Comparison of ENCODE assay signal across 8 cellular contexts in the genomic region with DNA sequence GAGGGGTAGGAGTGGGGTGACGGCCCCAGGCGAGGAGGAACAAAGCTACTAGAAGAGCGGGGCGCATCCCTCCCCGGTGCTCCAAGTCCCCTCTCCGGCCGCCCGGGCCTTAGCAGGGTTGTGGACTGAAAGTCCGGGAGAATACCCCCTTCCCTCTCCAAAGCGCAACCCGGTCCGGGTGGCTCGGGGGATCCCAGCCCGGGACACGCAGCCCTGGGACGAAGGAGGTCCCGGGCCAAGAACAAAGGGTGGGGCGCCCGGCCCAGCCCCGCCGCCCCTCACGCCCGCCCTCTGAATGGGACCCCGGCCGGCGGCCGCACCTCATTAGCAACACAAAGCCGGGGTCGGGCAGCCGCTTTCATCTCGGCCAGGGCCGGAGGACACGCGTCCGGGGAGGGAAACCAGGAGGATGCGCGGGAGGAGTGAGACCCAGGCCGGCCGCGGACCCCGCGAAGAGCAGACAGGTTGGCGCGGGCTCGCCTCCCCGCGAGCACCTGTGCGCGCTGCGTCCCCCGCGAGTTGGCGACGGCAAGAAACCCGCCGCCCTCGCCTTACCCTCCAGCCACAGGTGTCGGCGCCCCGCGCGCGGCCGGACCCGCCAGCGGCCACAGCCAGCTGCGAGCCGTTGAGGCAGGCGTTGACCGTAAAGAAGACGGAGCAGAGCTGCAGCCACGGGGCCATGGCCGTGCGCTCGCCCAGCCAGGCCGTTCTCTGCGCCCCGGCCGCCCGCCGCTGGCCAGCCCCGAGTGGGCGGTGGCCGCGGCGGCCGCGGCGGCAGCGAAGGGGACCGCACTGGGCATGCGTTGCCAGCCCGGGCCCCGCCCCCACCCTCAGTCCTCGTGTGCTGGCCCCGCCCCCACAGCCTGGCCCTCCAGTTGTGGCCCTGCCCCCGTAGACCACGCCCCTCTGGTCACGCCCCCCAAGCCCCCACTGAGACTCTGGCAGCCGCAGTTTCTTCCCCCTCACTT. TPM values are rescaled to one million over a fixed set of nuclear protein-coding genes. Genes with fewer than 3 reads are reported as not detected.
DNase-seq lines count a peak whose midpoint lies in the region; ATAC-seq, FAIRE-seq and TF ChIP-seq lines count a peak whose summit lies in the region.

Gene IL17RD, minus strand, starts transcription at position 748 of the 968 bp plus-strand sequence. Its CDS starts 67 bp downstream, at position 681.

- H3K9me3 ChIP-seq in endothelial cell of umbilical vein (replicated peaks; ENCODE audit: control insufficient read depth, insufficient read depth, low read length): no peaks in the 10 kb centered on the region

- no peaks in the 10 kb centered on the region for H3K36me3 ChIP-seq in endothelial cell of umbilical vein (ENCODE audit: control insufficient read depth in 2 of 2, extremely low read depth in 1 of 2, insufficient read depth in 2 of 2, low read length in 2 of 2)

- H3K4me2 ChIP-seq in endothelial cell of umbilical vein (ENCODE audit: insufficient read depth, low read length): peak within 1 kb of the TSS; percentile 26

- dilution Hi-C loops in endothelial cell of umbilical vein (cut with MboI; ENCODE audit: extremely low pct_ligation_motif_present, low sequenced_read_pairs): no loop called here

- no peaks in the 10 kb centered on the region for H4K20me1 ChIP-seq in endothelial cell of umbilical vein (replicated peaks; ENCODE audit: control insufficient read depth, extremely low read depth, insufficient read depth, low read length)

- peaks cover 3% of the 10 kb centered on the region for H3K4me1 ChIP-seq in endothelial cell of umbilical vein (ENCODE audit: control insufficient read depth, extremely low read depth, insufficient read depth, low read length)

- H3K36me3 Mint-ChIP-seq in activated CD4-positive, alpha-beta memory T cell treated with anti-CD3 and anti-CD28 coated beads for 36 hours: no peaks in the 10 kb centered on the region
- no peaks in the 10 kb centered on the region for H3K36me3 Mint-ChIP-seq in mesothelial cell of epicardium

- TF ChIP-seq POLR2A in endothelial cell of umbilical vein (IDR thresholded peaks at IDR 0.05; ENCODE audit: low read depth, low read length): no peak

- no peak for ATAC-seq in HG03460 (IDR thresholded peaks at IDR 0.05; ENCODE audit: unreplicated experiment)

- TF ChIP-seq CTCF in endothelial cell of umbilical vein (IDR thresholded peaks at IDR 0.05; ENCODE audit: extremely low read depth in 1 of 2, insufficient read depth in 1 of 2, low read depth in 1 of 2, low read length in 2 of 2): no peak
- no peak for TF ChIP-seq CTCF in mesothelial cell of epicardium (IDR thresholded peaks at IDR 0.05; ENCODE audit: unreplicated experiment)

- CTCF ChIA-PET in activated CD4-positive, alpha-beta memory T cell treated with anti-CD3 and anti-CD28 coated beads for 36 hours (lab: Charles Lee): interaction anchor here (0.6 kb wide), 1 partner anchor 68 kb away, joined by 3 read pairs; no protein-coding TSS in a partner anchor
- CTCF ChIA-PET in endothelial cell of umbilical vein (lab: Charles Lee): interaction anchor here (0.6 to 0.9 kb wide), 3 partner anchors 29 to 170 kb away, joined by 3 to 4 read pairs (median 3); no protein-coding TSS in a partner anchor

- H3K27me3 Mint-ChIP-seq in activated CD4-positive, alpha-beta memory T cell treated with anti-CD3 and anti-CD28 coated beads for 36 hours: peaks cover 63% of the 10 kb centered on the region
- H3K27me3 Mint-ChIP-seq in mesothelial cell of epicardium (ENCODE audit: low read depth): peaks cover 9% of the 10 kb centered on the region

- H3K27ac ChIP-seq in endothelial cell of umbilical vein (ENCODE audit: insufficient read depth, low read depth, low read length): no peak within 1 kb of the TSS

- H3K9me1 ChIP-seq in endothelial cell of umbilical vein (replicated peaks; ENCODE audit: control insufficient read depth, extremely low read depth, insufficient read depth, low read length): no peaks in the 10 kb centered on the region

- no peaks in the 10 kb centered on the region for H3K9me3 Mint-ChIP-seq in activated CD4-positive, alpha-beta memory T cell treated with anti-CD3 and anti-CD28 coated beads for 36 hours
- H3K9me3 Mint-ChIP-seq in mesothelial cell of epicardium: no peaks in the 10 kb centered on the region

- intact Hi-C loops in activated CD4-positive, alpha-beta memory T cell treated with anti-CD3 and anti-CD28 coated beads for 36 hours (cut with micrococcal nuclease): loop anchor here (5.0 kb wide), 1 partner anchor 392 kb away; the partner anchor contains the start of gene PDE12
- intact Hi-C loops in endothelial cell of umbilical vein (cut with micrococcal nuclease): no loop called here

- FAIRE-seq in endothelial cell of umbilical vein (lab: Jason Lieb, UNC): peak; percentile 79

- no TSS peak for BruUV-seq in endothelial cell of umbilical vein (replicated peaks; lab: Mats Ljungman, UMichigan)

- peaks cover 61 to 64% of the 10 kb centered on the region in 2 experiments for H3K27me3 ChIP-seq in endothelial cell of umbilical vein (ENCODE audit: control insufficient read depth in 2 of 2, insufficient read depth in 2 of 2, low read length in 2 of 2)

- peak within 1 kb of the TSS; percentile 78 for H2AFZ ChIP-seq in endothelial cell of umbilical vein (ENCODE audit: low read depth, low read length)

- no peak within 1 kb of the TSS for H3K9ac ChIP-seq in endothelial cell of umbilical vein (replicated peaks; ENCODE audit: extremely low read depth, insufficient read depth, low read length)

- peak within 1 kb of the TSS; percentile 27 to 38 (median 35) for H3K4me3 ChIP-seq in endothelial cell of umbilical vein (replicated peaks in 1 of 3; ENCODE audit: insufficient read depth in 1 of 3, low read depth in 1 of 3, low read length in 3 of 3)

- POLR2A ChIA-PET in activated CD4-positive, alpha-beta memory T cell treated with anti-CD3 and anti-CD28 coated beads for 36 hours (lab: Charles Lee): no interaction called here
- POLR2A ChIA-PET in endothelial cell of umbilical vein (lab: Charles Lee): no interaction called here

- H3K4me3 Mint-ChIP-seq in activated CD4-positive, alpha-beta memory T cell treated with anti-CD3 and anti-CD28 coated beads for 36 hours: peak within 1 kb of the TSS; percentile 65
- peak within 1 kb of the TSS; percentile 91 for H3K4me3 Mint-ChIP-seq in mesothelial cell of epicardium

- peaks cover 7% of the 10 kb centered on the region for H3K4me1 Mint-ChIP-seq in activated CD4-positive, alpha-beta memory T cell treated with anti-CD3 and anti-CD28 coated beads for 36 hours (ENCODE audit: low read depth)
- peaks cover 43% of the 10 kb centered on the region for H3K4me1 Mint-ChIP-seq in mesothelial cell of epicardium

- H3K79me2 ChIP-seq in endothelial cell of umbilical vein (ENCODE audit: control insufficient read depth, insufficient read depth, low read length): no peaks in the 10 kb centered on the region

- no peak within 1 kb of the TSS for H3K27ac Mint-ChIP-seq in activated CD4-positive, alpha-beta memory T cell treated with anti-CD3 and anti-CD28 coated beads for 36 hours
- peak within 1 kb of the TSS; percentile 47 for H3K27ac Mint-ChIP-seq in mesothelial cell of epicardium

- DNase-seq in CMK (ENCODE audit: low read depth): peak; percentile 30
- peak; percentile 59 for DNase-seq in HCEC 1CT
- peak; percentile 51 for DNase-seq in NCI-H226
- peak; percentile 72 for DNase-seq in activated CD4-positive, alpha-beta memory T cell treated with anti-CD3 and anti-CD28 coated beads for 36 hours
- peak; percentile 74 for DNase-seq in endothelial cell of umbilical vein (ENCODE audit: low read depth, low spot score)
- peak; percentile 83 to 86 for DNase-seq in mesothelial cell of epicardium (ENCODE audit: low spot score in 2 of 2, unreplicated experiment in 2 of 2)
- peak; percentile 58 for DNase-seq in stimulated activated CD8-positive, alpha-beta memory T cell treated with anti-CD3 and anti-CD28 coated beads, Interleukin-4, amount 100 ng/mL, for 24 hours (ENCODE audit: low read depth)

TF ChIP-seq in endothelial cell of umbilical vein, 7 proteins besides CTCF, POLR2A, EP300 and RAD21:
- TF ChIP-seq MYC (IDR thresholded peaks at IDR 0.05; ENCODE audit: low read depth, low read length) (no peak), EZH2 (IDR thresholded peaks at IDR 0.05; ENCODE audit: borderline replicate concordance, low read depth, low read length, severe bottlenecking) (peak; percentile 98)

RNA-seq across cellular contexts. Expression of gene IL17RD, which starts in this region (rescaled TPM):
- total RNA-seq in activated CD4-positive, alpha-beta memory T cell treated with anti-CD3 and anti-CD28 coated beads for 36 hours: under 1 TPM; 0.02 to 0.14 TPM
- total RNA-seq in endothelial cell of umbilical vein: 0.93 and 0.97 TPM in 2 replicates
- polyA plus RNA-seq in endothelial cell of umbilical vein: 0.29 and 0.36 TPM in 2 replicates
- polyA plus RNA-seq in endothelial cell of umbilical vein (2011; cell fraction: cytosol; rRNA removed): 0.19 and 0.20 TPM in 2 replicates
- polyA plus RNA-seq in endothelial cell of umbilical vein (2011; cell fraction: nucleus; rRNA removed): 0.27 and 0.32 TPM in 2 replicates
- 0.27 and 0.55 TPM in 2 replicates for polyA plus RNA-seq in endothelial cell of umbilical vein (2012)
- polyA minus RNA-seq in endothelial cell of umbilical vein: 0.72 and 1.1 TPM in 2 replicates
- polyA minus RNA-seq in endothelial cell of umbilical vein (2011; cell fraction: cytosol; rRNA and poly(A)+ RNA removed): 0.20 TPM
- 0.24 and 0.38 TPM in 2 replicates for polyA minus RNA-seq in endothelial cell of umbilical vein (2011; cell fraction: nucleus; rRNA and poly(A)+ RNA removed)
- 27.5 to 30.3 TPM (median 27.9 TPM) in 3 replicates for total RNA-seq in mesothelial cell of epicardium

Comparison
In these comparisons a context has a peak if more than half of its experiments do, and no peak if none do; other contexts are left out.
1. RNA of gene IL17RD (total RNA-seq): 27.5 to 30.3 TPM in mesothelial cell of epicardium; 0.93 to 0.97 TPM in endothelial cell of umbilical vein and 0.02 to 0.14 TPM in activated CD4-positive, alpha-beta memory T cell treated with anti-CD3 and anti-CD28 coated beads for 36 hours; every median in the first group is over 10 times any median in the second.
2. Peak in DNase-seq in activated CD4-positive, alpha-beta memory T cell treated with anti-CD3 and anti-CD28 coated beads for 36 hours; RNA of the gene not detected or under 1 TPM.
3. DNase-seq: peak in every context shown above with its lines; median percentile 84 in mesothelial cell of epicardium; 74 in endothelial cell of umbilical vein; 72 in activated CD4-positive, alpha-beta memory T cell treated with anti-CD3 and anti-CD28 coated beads for 36 hours; 59 in HCEC 1CT; 58 in stimulated activated CD8-positive, alpha-beta memory T cell treated with anti-CD3 and anti-CD28 coated beads, Interleukin-4, amount 100 ng/mL, for 24 hours; 51 in NCI-H226; 30 in CMK.